9 cellular contexts compared by ENCODE assay signal in the genomic region with DNA sequence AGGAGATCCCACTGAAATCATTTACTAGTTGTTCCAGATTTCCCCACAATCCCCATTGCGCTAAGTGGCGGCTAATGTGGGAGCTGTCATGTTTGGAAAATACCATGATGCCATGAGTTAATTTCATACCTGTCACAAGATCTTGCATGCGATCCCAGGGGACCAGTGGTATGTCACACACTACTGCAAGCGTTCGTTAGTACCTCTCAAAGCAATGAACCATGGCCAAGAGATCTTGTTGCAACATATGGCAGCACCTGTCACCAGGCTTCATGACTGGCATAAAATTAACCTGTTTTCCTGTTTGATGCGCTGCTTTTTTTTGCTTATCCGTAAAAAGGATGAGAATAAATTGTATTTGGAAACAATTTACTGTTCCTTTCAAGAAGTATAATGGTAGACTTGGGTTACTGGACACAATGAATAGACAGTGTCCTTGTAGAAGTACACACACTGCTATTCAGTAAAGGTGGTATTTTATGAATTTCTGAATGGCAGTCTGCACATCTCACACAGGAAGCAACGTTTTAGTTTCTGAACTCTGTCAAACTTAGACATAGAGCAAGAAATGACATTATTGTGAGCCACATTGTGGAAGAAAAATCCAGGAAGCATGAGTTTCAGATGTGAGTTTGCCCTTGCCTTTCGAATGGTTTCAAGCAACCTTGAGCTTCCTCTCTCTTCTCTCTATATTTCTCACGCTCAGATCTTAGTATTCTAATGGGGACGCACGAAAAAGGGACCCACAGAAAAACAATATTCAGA.
DNase-seq lines count a peak whose midpoint lies in the region; ATAC-seq lines count a peak whose summit lies in the region.
"Had no signal": no experiment of that assay in that cellular context is flagged by ENCODE, and none has a peak within 500 bp of the region (broad histone marks: within the 10 kb centered on the region; RNA-seq: fewer than 3 reads in every experiment).

No MANE protein-coding gene starts in this region.

- ATAC-seq in GM18499 (IDR thresholded peaks at IDR 0.05; ENCODE audit: insufficient read depth, unreplicated experiment) (peak; percentile 72), GM21526 (IDR thresholded peaks at IDR 0.05; ENCODE audit: low FRiP score, unreplicated experiment) (peak; percentile 84), HG03469 (IDR thresholded peaks at IDR 0.05; ENCODE audit: unreplicated experiment) (peak; percentile 70)
- ATAC-seq: Panc1 had no signal

- DNase-seq in cerebellum (ENCODE audit: low spot score): peak; percentile 21
- DNase-seq in ACHN: no peak
- DNase-seq in stimulated activated CD8-positive, alpha-beta memory T cell treated with anti-CD3 and anti-CD28 coated beads, Interleukin-4, amount 100 ng/mL, for 48 hours: no peak
- DNase-seq in A172 (ENCODE audit: low spot score): no peak
- no peak for DNase-seq in NCI-H2081 (lab: John Stamatoyannopoulos, UW)

- in situ Hi-C loops in ACHN (cut with HindIII; ENCODE audit: low pct_ligation_motif_present, low pct_unique_long_range_greater_than_20kb, low sequenced_read_pairs): no loop called here
